8 cellular contexts compared by ENCODE assay signal in the genomic region with DNA sequence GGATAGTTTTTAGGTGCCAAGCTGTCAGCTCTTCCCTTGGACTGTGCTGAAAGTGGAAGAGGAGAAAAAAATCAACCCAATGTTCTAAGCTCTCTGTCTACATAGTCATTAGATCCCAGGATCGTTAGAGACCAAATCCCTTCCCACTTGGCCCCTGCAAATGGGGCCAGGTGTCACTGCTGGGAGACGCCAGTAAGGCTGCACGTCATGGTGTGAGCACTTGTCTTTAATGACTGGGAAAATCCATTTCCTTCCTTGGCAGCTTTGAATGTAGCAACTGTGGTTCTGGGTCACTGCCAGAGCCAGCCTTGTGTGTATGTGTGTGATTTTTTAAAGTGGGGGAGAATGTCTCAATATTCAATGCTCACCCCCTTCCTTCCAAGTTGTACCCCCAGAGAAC. TPM values are rescaled to one million over a fixed set of nuclear protein-coding genes. Genes with fewer than 3 reads are reported as not detected.
DNase-seq lines count a peak whose midpoint lies in the region; ATAC-seq and TF ChIP-seq lines count a peak whose summit lies in the region.
"Had no signal": no experiment of that assay in that cellular context is flagged by ENCODE, and none has a peak within 500 bp of the region (broad histone marks: within the 10 kb centered on the region; RNA-seq: fewer than 3 reads in every experiment).

No MANE protein-coding gene starts in this region.

- intact Hi-C loops in activated CD4-positive, alpha-beta memory T cell treated with anti-CD3 and anti-CD28 coated beads for 36 hours (cut with micrococcal nuclease) = loop anchor here (1.0 to 5.0 kb wide), 6 partner anchors 20 to 129 kb away; no protein-coding TSS in a partner anchor
- intact Hi-C loops in naive thymus-derived CD4-positive, alpha-beta T cell (cut with micrococcal nuclease) = loop anchor here (1.0 to 5.0 kb wide), 13 partner anchors 9 to 749 kb away; no protein-coding TSS in a partner anchor
- intact Hi-C loops in sigmoid colon (cut with DNase I) = no loop called here

- H3K9me3 Mint-ChIP-seq in activated CD4-positive, alpha-beta memory T cell treated with anti-CD3 and anti-CD28 coated beads for 36 hours = no peaks in the 10 kb centered on the region
- H3K9me3 Mint-ChIP-seq in naive thymus-derived CD4-positive, alpha-beta T cell = peaks cover 0 to 6% (median 0%) of the 10 kb centered on the region in 11 donors

- DNase-seq in activated CD4-positive, alpha-beta memory T cell treated with anti-CD3 and anti-CD28 coated beads for 36 hours = peak; percentile 58
- DNase-seq in naive thymus-derived CD4-positive, alpha-beta T cell = peak in 1 of 9 donors; percentile 46
- DNase-seq in NCI-H345 treated with DMSO at 0.1 percent for 48 hours (lab: John Stamatoyannopoulos, UW; ENCODE audit: unreplicated experiment) (no peak), sigmoid colon (no peak)

- H3K4me3 Mint-ChIP-seq in activated CD4-positive, alpha-beta memory T cell treated with anti-CD3 and anti-CD28 coated beads for 36 hours = peak overlapping the region; percentile 59
- peak overlapping the region; percentile 80 to 92 (median 84) for H3K4me3 Mint-ChIP-seq in naive thymus-derived CD4-positive, alpha-beta T cell

- H3K27ac Mint-ChIP-seq in activated CD4-positive, alpha-beta memory T cell treated with anti-CD3 and anti-CD28 coated beads for 36 hours = peak overlapping the region; percentile 69
- H3K27ac Mint-ChIP-seq in naive thymus-derived CD4-positive, alpha-beta T cell = peak overlapping the region; percentile 70 to 98 (median 94)

- TF ChIP-seq POLR2A in sigmoid colon (IDR thresholded peaks at IDR 0.05) = no peak

- H3K4me1 ChIP-seq in naive thymus-derived CD4-positive, alpha-beta T cell (ENCODE audit: control insufficient read depth in 2 of 2, insufficient read depth in 2 of 2, low read length in 2 of 2) = peaks cover 34 to 86% of the 10 kb centered on the region in 2 donors
- peaks cover 0 to 20% (median 16%) of the 10 kb centered on the region in 4 donors for H3K4me1 ChIP-seq in sigmoid colon

- H3K4me1 Mint-ChIP-seq in activated CD4-positive, alpha-beta memory T cell treated with anti-CD3 and anti-CD28 coated beads for 36 hours (ENCODE audit: low read depth) = peaks cover 71% of the 10 kb centered on the region
- peaks cover 52 to 94% (median 92%) of the 10 kb centered on the region in 7 donors for H3K4me1 Mint-ChIP-seq in naive thymus-derived CD4-positive, alpha-beta T cell

- 6 to 26% methylated on average over 3 of the region's 3 CpGs for WGBS in sigmoid colon, 2 donors

- no peak for TF ChIP-seq EP300 in sigmoid colon (IDR thresholded peaks at IDR 0.05)

- ATAC-seq in GM18519 (IDR thresholded peaks at IDR 0.05; ENCODE audit: low FRiP score, unreplicated experiment) (peak; percentile 16), HG03457 (IDR thresholded peaks at IDR 0.05; ENCODE audit: unreplicated experiment) (peak; percentile 10), GM19324 (IDR thresholded peaks at IDR 0.05; ENCODE audit: low FRiP score, unreplicated experiment) (no peak)
- peak; percentile 23 for ATAC-seq in naive thymus-derived CD4-positive, alpha-beta T cell
- ATAC-seq: HCT116 had no signal

- H3K36me3 Mint-ChIP-seq in activated CD4-positive, alpha-beta memory T cell treated with anti-CD3 and anti-CD28 coated beads for 36 hours = peaks cover 3% of the 10 kb centered on the region
- H3K36me3 Mint-ChIP-seq in naive thymus-derived CD4-positive, alpha-beta T cell = peaks cover 4 to 35% (median 17%) of the 10 kb centered on the region in 5 donors

- H3K36me3 ChIP-seq in naive thymus-derived CD4-positive, alpha-beta T cell (ENCODE audit: control insufficient read depth in 2 of 3, insufficient read depth in 3 of 3, low read length in 3 of 3) = peaks cover 0 to 8% (median 0%) of the 10 kb centered on the region in 3 experiments
- no peaks in the 10 kb centered on the region for H3K36me3 ChIP-seq in sigmoid colon

- POLR2A ChIA-PET in activated CD4-positive, alpha-beta memory T cell treated with anti-CD3 and anti-CD28 coated beads for 36 hours (lab: Charles Lee) = interaction anchor here (0.9 to 1.9 kb wide), 8 partner anchors 9 to 120 kb away, joined by 3 to 12 read pairs (median 7); no protein-coding TSS in a partner anchor
- POLR2A ChIA-PET in naive thymus-derived CD4-positive, alpha-beta T cell (lab: Charles Lee) = interaction anchor here (0.9 to 6.4 kb wide), 28 partner anchors 9 to 429 kb away, joined by 3 to 113 read pairs (median 5); a partner anchor contains a TSS

- no peaks in the 10 kb centered on the region for H3K27me3 ChIP-seq in naive thymus-derived CD4-positive, alpha-beta T cell (ENCODE audit: control insufficient read depth in 2 of 2, insufficient read depth in 2 of 2, low read length in 2 of 2)
- H3K27me3 ChIP-seq in sigmoid colon = no peaks in the 10 kb centered on the region

- TF ChIP-seq CTCF in sigmoid colon (IDR thresholded peaks at IDR 0.05) = no peak

- H3K4me3 ChIP-seq in naive thymus-derived CD4-positive, alpha-beta T cell (ENCODE audit: low read length) = peak overlapping the region; percentile 31
- H3K4me3 ChIP-seq in sigmoid colon = no peak overlapping the region

- CTCF ChIA-PET in activated CD4-positive, alpha-beta memory T cell treated with anti-CD3 and anti-CD28 coated beads for 36 hours (lab: Charles Lee) = interaction anchor here (0.6 to 2.6 kb wide), 14 partner anchors 9 to 156 kb away, joined by 3 to 29 read pairs (median 3); a partner anchor contains a TSS
- CTCF ChIA-PET in naive thymus-derived CD4-positive, alpha-beta T cell (lab: Charles Lee) = interaction anchor here (0.7 to 2.9 kb wide), 11 partner anchors 9 to 98 kb away, joined by 3 to 37 read pairs (median 6); no protein-coding TSS in a partner anchor

- H3K27ac ChIP-seq in naive thymus-derived CD4-positive, alpha-beta T cell (ENCODE audit: low read depth, low read length) = peak overlapping the region; percentile 67
- no peak overlapping the region for H3K27ac ChIP-seq in sigmoid colon

- peaks cover 15% of the 10 kb centered on the region for H3K27me3 Mint-ChIP-seq in activated CD4-positive, alpha-beta memory T cell treated with anti-CD3 and anti-CD28 coated beads for 36 hours
- H3K27me3 Mint-ChIP-seq in naive thymus-derived CD4-positive, alpha-beta T cell = peaks cover 0 to 80% (median 0%) of the 10 kb centered on the region in 5 donors

- no peaks in the 10 kb centered on the region for H3K9me3 ChIP-seq in naive thymus-derived CD4-positive, alpha-beta T cell (ENCODE audit: control insufficient read depth in 2 of 3, low read length in 3 of 3)
- H3K9me3 ChIP-seq in sigmoid colon = no peaks in the 10 kb centered on the region

RNA-seq across cellular contexts. Expression of a gene that starts 59.9 kb away (rescaled TPM):
- 1 to 10 TPM; 4.6 to 4.8 TPM for total RNA-seq in activated CD4-positive, alpha-beta memory T cell treated with anti-CD3 and anti-CD28 coated beads for 36 hours
- 10 to 100 TPM; 28.8 to 85.5 (median 69.9) TPM for total RNA-seq in naive thymus-derived CD4-positive, alpha-beta T cell
- 10 to 100 TPM; 16.0 to 30.4 TPM for polyA plus RNA-seq in naive thymus-derived CD4-positive, alpha-beta T cell
- 10 to 100 TPM; 12.8 to 32.1 (median 22.9) TPM for total RNA-seq in sigmoid colon
- polyA plus RNA-seq in sigmoid colon = 1 to 10 TPM in 2 of 3 donors, under 1 TPM in 1; 0.69 to 7.4 (median 3.6) TPM
